ENCODE assay signal across 15 cellular contexts in genomic region chr15:33190539-33190938, GRCh38. TPM values are rescaled to one million over a fixed set of nuclear protein-coding genes. Genes with fewer than 3 reads are reported as not detected.
A peak's percentile ranks its signal among the peaks of the same experiment; 100 is the strongest.
DNase-seq lines count a peak whose midpoint lies in the region; ATAC-seq, FAIRE-seq and TF ChIP-seq lines count a peak whose summit lies in the region.
"Had no signal": no experiment of that assay in that cellular context is flagged by ENCODE, and none has a peak within 500 bp of the region (broad histone marks: within the 10 kb centered on the region; RNA-seq: fewer than 3 reads in every experiment).

No MANE protein-coding gene starts in this region.

- H3K4me3 ChIP-seq in upper lobe of right lung: no peak overlapping the region
- H3K4me3 ChIP-seq: GM23248 had no signal

- peaks cover 5% of the 10 kb centered on the region for H3K4me1 ChIP-seq in upper lobe of right lung

- H3K9me3 ChIP-seq in upper lobe of right lung: no peaks in the 10 kb centered on the region
- H3K9me3 ChIP-seq: Caco-2 had no signal

- no peak overlapping the region for H3K27ac ChIP-seq in upper lobe of right lung
- H3K27ac ChIP-seq: GM23248 had no signal

- H3K27me3 ChIP-seq in upper lobe of right lung: no peaks in the 10 kb centered on the region

- H3K36me3 ChIP-seq in upper lobe of right lung: no peaks in the 10 kb centered on the region

- no peak for ATAC-seq in upper lobe of right lung
- ATAC-seq: HCT116 had no signal

- DNase-seq in activated CD8-positive, alpha-beta memory T cell treated with anti-CD3 and anti-CD28 coated beads, Interleukin-2, amount 50 U/mL, for 48 hours: peak; percentile 57
- DNase-seq in activated CD8-positive, alpha-beta memory T cell treated with anti-CD3 and anti-CD28 coated beads for 24 hours: no peak
- peak; percentile 59 for DNase-seq in stimulated activated CD4-positive, alpha-beta T cell treated with anti-CD3 and anti-CD28 coated beads, Interleukin-1b, Interleukin-23, amount 100 ng/mL, for 48 hours
- no peak for DNase-seq in stimulated activated CD4-positive, alpha-beta T cell treated with anti-CD3 and anti-CD28 coated beads, Interleukin-4, amount 100 ng/mL, for 1 hour
- peak; percentile 47 to 51 for DNase-seq in activated T-cell treated with anti-CD3 and anti-CD28 coated beads, Interleukin-2, amount 50 U/mL, for 48 hours
- DNase-seq in D721Med (ENCODE audit: insufficient read length, low spot score) (no peak), upper lobe of right lung (no peak)
- DNase-seq: AML-193, Caco-2, DMS53, GM23248, NCI-H1436, NCI-H2029 treated with DMSO at 0.1 percent for 48 hours, NCI-H510A treated with DMSO at 0.1 percent for 48 hours had no signal

- intact Hi-C loops in upper lobe of right lung (cut with DNase I): no loop called here

- no peak for TF ChIP-seq CTCF in D721Med (IDR thresholded peaks at IDR 0.05; ENCODE audit: insufficient read depth, missing control alignments)
- TF ChIP-seq CTCF in upper lobe of right lung (IDR thresholded peaks at IDR 0.05): no peak

- no peak for FAIRE-seq in D721Med (lab: Jason Lieb, UNC)

RNA-seq across cellular contexts. Expression of gene FMN1, which starts 4.0 kb away (rescaled TPM):
- 33.5 TPM for total RNA-seq in upper lobe of right lung

Comparison
In these comparisons a context has a peak if more than half of its experiments do, and no peak if none do; other contexts are left out.
1. DNase-seq: peak in activated CD8-positive, alpha-beta memory T cell treated with anti-CD3 and anti-CD28 coated beads, Interleukin-2, amount 50 U/mL, for 48 hours (single experiment), stimulated activated CD4-positive, alpha-beta T cell treated with anti-CD3 and anti-CD28 coated beads, Interleukin-1b, Interleukin-23, amount 100 ng/mL, for 48 hours (single experiment) and activated T-cell treated with anti-CD3 and anti-CD28 coated beads, Interleukin-2, amount 50 U/mL, for 48 hours (2 of 2); none in activated CD8-positive, alpha-beta memory T cell treated with anti-CD3 and anti-CD28 coated beads for 24 hours (single experiment), stimulated activated CD4-positive, alpha-beta T cell treated with anti-CD3 and anti-CD28 coated beads, Interleukin-4, amount 100 ng/mL, for 1 hour (single experiment), D721Med (single experiment) and upper lobe of right lung (single experiment).